Comparison of ENCODE assay signal across 9 cellular contexts in the genomic region with DNA sequence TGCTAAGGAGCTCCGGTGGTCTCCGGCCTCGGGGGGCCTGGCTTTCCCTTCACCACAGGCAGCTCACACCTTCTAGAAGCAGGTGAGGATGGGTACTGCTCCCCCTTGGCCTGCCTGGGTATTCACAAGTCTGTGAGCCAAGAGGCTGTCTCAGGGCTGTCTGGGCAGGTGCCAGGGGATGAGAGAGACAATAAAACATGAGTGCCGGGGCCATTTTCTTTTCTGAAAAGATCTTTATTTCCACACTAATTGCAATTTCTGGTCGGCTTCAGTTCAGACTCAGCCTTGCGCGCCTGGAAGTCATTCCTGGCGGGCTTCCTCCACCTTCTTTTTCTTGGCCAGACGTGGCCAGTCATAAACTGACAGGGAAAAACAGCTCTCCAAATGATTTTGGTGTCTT.
DNase-seq lines count a peak whose midpoint lies in the region; ATAC-seq and TF ChIP-seq lines count a peak whose summit lies in the region.
"Had no signal": no experiment of that assay in that cellular context is flagged by ENCODE, and none has a peak within 500 bp of the region (broad histone marks: within the 10 kb centered on the region; RNA-seq: fewer than 3 reads in every experiment).

No MANE protein-coding gene starts in this region.

- no peak overlapping the region for H3K4me3 Mint-ChIP-seq in endodermal cell
- H3K4me3 Mint-ChIP-seq in immature natural killer cell = no peak overlapping the region

- peaks cover 8% of the 10 kb centered on the region for H3K4me1 ChIP-seq in endodermal cell (ENCODE audit: control insufficient read depth, insufficient read depth, low read length)
- H3K4me1 ChIP-seq in ovary (ENCODE audit: insufficient read depth) = peaks cover 4% of the 10 kb centered on the region

- H3K27me3 Mint-ChIP-seq in endodermal cell (ENCODE audit: insufficient read depth) (no peaks in the 10 kb centered on the region), immature natural killer cell (ENCODE audit: low read depth in 3 of 3) (peaks cover 2 to 15% (median 9%) of the 10 kb centered on the region in 3 donors)

- H3K36me3 ChIP-seq in endodermal cell (ENCODE audit: control insufficient read depth, insufficient read depth, low read length) = no peaks in the 10 kb centered on the region
- H3K36me3 ChIP-seq in ovary = no peaks in the 10 kb centered on the region

- ATAC-seq in GM21737 (IDR thresholded peaks at IDR 0.05; ENCODE audit: unreplicated experiment) = no peak

- TF ChIP-seq POLR2A in ovary (IDR thresholded peaks at IDR 0.05) = no peak

- H3K27me3 ChIP-seq in endodermal cell (ENCODE audit: control insufficient read depth, insufficient read depth, low read length, poor library complexity, severe bottlenecking) (no peaks in the 10 kb centered on the region), ovary (no peaks in the 10 kb centered on the region)

- WGBS in endodermal cell (ENCODE audit: insufficient coverage in 1 of 2, insufficient read length in 1 of 2), 2 experiments = 90 to 94% methylated on average over 3 to 9 of the region's 9 CpGs
- 51 to 75% (median 72%) methylated on average over 9 of the region's 9 CpGs for WGBS in ovary, 3 donors

- peak; percentile 42 for DNase-seq in COR-L47 (lab: John Stamatoyannopoulos, UW)
- peak; percentile 24 for DNase-seq in NCI-H2029 treated with DMSO at 0.1 percent for 48 hours (lab: John Stamatoyannopoulos, UW)
- peak; percentile 72 for DNase-seq in endodermal cell
- DNase-seq in ovary = peak; percentile 28 to 53 (median 46)
- no peak for DNase-seq in UCSD-AML1 (lab: John Stamatoyannopoulos, UW; ENCODE audit: unreplicated experiment)
- DNase-seq in immature natural killer cell = no peak
- DNase-seq in HCEC 1CT = no peak
- DNase-seq: NCI-H510A had no signal

- no peak overlapping the region for H3K9ac ChIP-seq in endodermal cell (ENCODE audit: extremely low read depth, low read length, poor library complexity, severe bottlenecking)

- peaks cover 51% of the 10 kb centered on the region for H3K4me1 Mint-ChIP-seq in endodermal cell
- H3K4me1 Mint-ChIP-seq in immature natural killer cell = peaks cover 14 to 21% of the 10 kb centered on the region in 2 donors

- intact Hi-C loops in ovary (cut with DNase I) = loop anchor here in 2 of 4 donors (5.0 to 10.0 kb wide), 3 partner anchors 53 to 440 kb away; a partner anchor contains a TSS

- H3K36me3 Mint-ChIP-seq in endodermal cell (ENCODE audit: low read depth) (no peaks in the 10 kb centered on the region), immature natural killer cell (no peaks in the 10 kb centered on the region)

- no peak for TF ChIP-seq EP300 in ovary (IDR thresholded peaks at IDR 0.05)

- H3K27ac Mint-ChIP-seq in endodermal cell (peak overlapping the region; percentile 57), immature natural killer cell (no peak overlapping the region)

- TF ChIP-seq CTCF in endodermal cell (conservative IDR thresholded peaks at IDR 0.05) (no peak), ovary (IDR thresholded peaks at IDR 0.05) (no peak)

- H3K9me3 Mint-ChIP-seq in endodermal cell (no peaks in the 10 kb centered on the region), immature natural killer cell (no peaks in the 10 kb centered on the region)

- no peak overlapping the region for H3K4me3 ChIP-seq in endodermal cell (ENCODE audit: low read length)
- no peak overlapping the region for H3K4me3 ChIP-seq in ovary

- peaks cover under 1% of the 10 kb centered on the region for H3K9me3 ChIP-seq in endodermal cell (ENCODE audit: control insufficient read depth, low read length)
- H3K9me3 ChIP-seq in ovary = no peaks in the 10 kb centered on the region

- H3K27ac ChIP-seq in endodermal cell (ENCODE audit: low read depth, low read length) = no peak overlapping the region
- H3K27ac ChIP-seq in ovary = peak overlapping the region in 1 of 2 donors; percentile 0

Comparison
In these comparisons a context has a peak if more than half of its experiments do, and no peak if none do; other contexts are left out.
1. DNase-seq: peak in COR-L47 (single experiment), NCI-H2029 treated with DMSO at 0.1 percent for 48 hours (single experiment), endodermal cell (single experiment) and ovary (5 of 5); none in UCSD-AML1 (single experiment), immature natural killer cell (0 of 3) and HCEC 1CT (single experiment).